Comparison of ENCODE assay signal across 17 cellular contexts in the genomic region with DNA sequence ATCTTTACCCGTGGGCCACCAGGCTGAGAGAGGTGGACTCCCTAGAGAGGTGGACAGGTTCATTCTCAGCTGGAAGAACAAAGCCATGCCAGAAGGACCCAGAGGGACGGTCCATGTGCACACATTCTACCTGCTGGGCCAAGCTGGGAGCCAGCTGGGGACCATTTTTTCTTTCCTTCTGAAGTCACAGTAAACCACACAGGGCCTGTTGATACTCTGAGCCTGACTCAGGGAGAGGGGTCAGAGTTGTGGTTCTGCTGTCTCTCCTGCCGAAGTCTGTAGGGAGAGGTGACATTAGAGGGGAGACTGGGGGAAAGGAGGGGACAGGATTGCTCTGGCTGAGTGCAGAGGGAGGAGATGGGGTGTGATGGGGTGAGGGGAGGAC.
DNase-seq lines count a peak whose midpoint lies in the region; FAIRE-seq and TF ChIP-seq lines count a peak whose summit lies in the region.
"Had no signal": no experiment of that assay in that cellular context is flagged by ENCODE, and none has a peak within 500 bp of the region (broad histone marks: within the 10 kb centered on the region; RNA-seq: fewer than 3 reads in every experiment).

No MANE protein-coding gene starts in this region.

- H3K4me1 Mint-ChIP-seq in activated CD4-positive, alpha-beta memory T cell treated with anti-CD3 and anti-CD28 coated beads, Interleukin-2, amount 10 ng/mL, durations not matched to agents 7 days and 5 days = no peaks in the 10 kb centered on the region

- H3K4me3 ChIP-seq in AG04450 (ENCODE audit: low read depth, low read length) (no peak overlapping the region), WERI-Rb-1 (ENCODE audit: low read depth, low read length) (no peak overlapping the region), left ventricle myocardium inferior (no peak overlapping the region), breast epithelium (no peak overlapping the region)
- H3K4me3 ChIP-seq: gastrocnemius medialis, uterus had no signal

- TF ChIP-seq CTCF in AG04450 (IDR thresholded peaks at IDR 0.05; ENCODE audit: low read depth, low read length) (no peak), WERI-Rb-1 (IDR thresholded peaks at IDR 0.05; ENCODE audit: low read depth, low read length) (no peak), left ventricle myocardium inferior (IDR thresholded peaks at IDR 0.05; ENCODE audit: borderline replicate concordance) (no peak), breast epithelium (IDR thresholded peaks at IDR 0.05) (no peak)

- CTCF ChIA-PET in AG04450 (lab: Charles Lee) = interaction anchor here (2.5 kb wide), 1 partner anchor 23 kb away, joined by 12 read pairs; no protein-coding TSS in a partner anchor
- CTCF ChIA-PET in activated CD4-positive, alpha-beta memory T cell treated with anti-CD3 and anti-CD28 coated beads, Interleukin-2, amount 10 ng/mL, durations not matched to agents 7 days and 5 days (lab: Charles Lee) = no interaction called here

- H3K9me3 ChIP-seq in AG04450 (ENCODE audit: control insufficient read depth, insufficient read depth, low read length) (peaks cover 8% of the 10 kb centered on the region), WERI-Rb-1 (ENCODE audit: severe bottlenecking) (peaks cover 4% of the 10 kb centered on the region), left ventricle myocardium inferior (replicated peaks) (peaks cover 7% of the 10 kb centered on the region), breast epithelium (no peaks in the 10 kb centered on the region)
- H3K9me3 ChIP-seq: gastrocnemius medialis, uterus had no signal

- H3K27me3 ChIP-seq in AG04450 (ENCODE audit: control insufficient read depth, insufficient read depth, low read length) (no peaks in the 10 kb centered on the region), WERI-Rb-1 (ENCODE audit: insufficient read depth, low read depth, severe bottlenecking) (no peaks in the 10 kb centered on the region), left ventricle myocardium inferior (ENCODE audit: low read depth) (no peaks in the 10 kb centered on the region), breast epithelium (no peaks in the 10 kb centered on the region)
- H3K27me3 ChIP-seq: gastrocnemius medialis, uterus had no signal

- POLR2A ChIA-PET in AG04450 (lab: Yijun Ruan, JAX) = no interaction called here
- POLR2A ChIA-PET in activated CD4-positive, alpha-beta memory T cell treated with anti-CD3 and anti-CD28 coated beads, Interleukin-2, amount 10 ng/mL, durations not matched to agents 7 days and 5 days (lab: Charles Lee) = no interaction called here

- H3K27ac Mint-ChIP-seq in activated CD4-positive, alpha-beta memory T cell treated with anti-CD3 and anti-CD28 coated beads, Interleukin-2, amount 10 ng/mL, durations not matched to agents 7 days and 5 days = no peak overlapping the region

- H3K27ac ChIP-seq in AG04450 (ENCODE audit: low read depth, low read length) (peak overlapping the region; percentile 75), WERI-Rb-1 (peak overlapping the region; percentile 88), left ventricle myocardium inferior (replicated peaks) (peak overlapping the region; percentile 13), breast epithelium (no peak overlapping the region)
- H3K27ac ChIP-seq: gastrocnemius medialis, uterus, VCaP had no signal

- DNase-seq in AG04450 (ENCODE audit: low read depth, low spot score) (no peak), H54 (ENCODE audit: insufficient read length, low spot score) (peak; percentile 50), WERI-Rb-1 (no peak), left ventricle myocardium inferior (no peak), NCI-H345 treated with DMSO at 0.1 percent for 48 hours (lab: John Stamatoyannopoulos, UW; ENCODE audit: unreplicated experiment) (no peak), head of caudate nucleus (no peak), breast epithelium (ENCODE audit: low spot score in 2 of 2) (no peak)
- DNase-seq in activated CD4-positive, alpha-beta memory T cell treated with anti-CD3 and anti-CD28 coated beads, Interleukin-2, amount 10 ng/mL, durations not matched to agents 7 days and 5 days = no peak
- DNase-seq: central memory CD4-positive, alpha-beta T cell; gastrocnemius medialis; NCI-H1092; NCI-H345; occipital lobe; stimulated activated naive CD4-positive, alpha-beta T cell treated with Interleukin-2 at 50 U/mL for 16 hours; uterus had no signal

- intact Hi-C loops in left ventricle myocardium inferior (cut with micrococcal nuclease) = no loop called here
- intact Hi-C loops in head of caudate nucleus (cut with DNase I) = no loop called here
- intact Hi-C loops in breast epithelium (cut with DNase I; ENCODE audit: low total_unique reads) = loop anchor here (10.0 kb wide), 1 partner anchor 1149 kb away; a partner anchor contains a TSS

- H3K36me3 ChIP-seq in WERI-Rb-1 (peaks cover 84% of the 10 kb centered on the region), left ventricle myocardium inferior (peaks cover 6% of the 10 kb centered on the region), breast epithelium (no peaks in the 10 kb centered on the region)
- H3K36me3 ChIP-seq: gastrocnemius medialis, uterus had no signal

- H3K9me3 Mint-ChIP-seq in activated CD4-positive, alpha-beta memory T cell treated with anti-CD3 and anti-CD28 coated beads, Interleukin-2, amount 10 ng/mL, durations not matched to agents 7 days and 5 days = no peaks in the 10 kb centered on the region

- H3K27me3 Mint-ChIP-seq in activated CD4-positive, alpha-beta memory T cell treated with anti-CD3 and anti-CD28 coated beads, Interleukin-2, amount 10 ng/mL, durations not matched to agents 7 days and 5 days = peaks cover 3% of the 10 kb centered on the region

- FAIRE-seq in H54 (lab: Jason Lieb, UNC) = no peak
- FAIRE-seq: H1 had no signal

- no peak overlapping the region for H3K4me3 Mint-ChIP-seq in activated CD4-positive, alpha-beta memory T cell treated with anti-CD3 and anti-CD28 coated beads, Interleukin-2, amount 10 ng/mL, durations not matched to agents 7 days and 5 days

- H3K36me3 Mint-ChIP-seq in activated CD4-positive, alpha-beta memory T cell treated with anti-CD3 and anti-CD28 coated beads, Interleukin-2, amount 10 ng/mL, durations not matched to agents 7 days and 5 days (ENCODE audit: low read depth) = no peaks in the 10 kb centered on the region

- H3K4me1 ChIP-seq in left ventricle myocardium inferior = peaks cover 87% of the 10 kb centered on the region
- H3K4me1 ChIP-seq in breast epithelium = no peaks in the 10 kb centered on the region
- H3K4me1 ChIP-seq: uterus had no signal

- TF ChIP-seq POLR2A in H54 (IDR thresholded peaks at IDR 0.05; ENCODE audit: low read depth, low read length) (no peak), breast epithelium (IDR thresholded peaks at IDR 0.05) (no peak)

Comparison
In these comparisons a context has a peak if more than half of its experiments do, and no peak if none do; other contexts are left out.
1. H3K27ac ChIP-seq: peak in AG04450 (single experiment), WERI-Rb-1 (single experiment) and left ventricle myocardium inferior (single experiment); none in breast epithelium (0 of 2).